Comparison of ENCODE assay signal across 1 cellular context in the genomic region with DNA sequence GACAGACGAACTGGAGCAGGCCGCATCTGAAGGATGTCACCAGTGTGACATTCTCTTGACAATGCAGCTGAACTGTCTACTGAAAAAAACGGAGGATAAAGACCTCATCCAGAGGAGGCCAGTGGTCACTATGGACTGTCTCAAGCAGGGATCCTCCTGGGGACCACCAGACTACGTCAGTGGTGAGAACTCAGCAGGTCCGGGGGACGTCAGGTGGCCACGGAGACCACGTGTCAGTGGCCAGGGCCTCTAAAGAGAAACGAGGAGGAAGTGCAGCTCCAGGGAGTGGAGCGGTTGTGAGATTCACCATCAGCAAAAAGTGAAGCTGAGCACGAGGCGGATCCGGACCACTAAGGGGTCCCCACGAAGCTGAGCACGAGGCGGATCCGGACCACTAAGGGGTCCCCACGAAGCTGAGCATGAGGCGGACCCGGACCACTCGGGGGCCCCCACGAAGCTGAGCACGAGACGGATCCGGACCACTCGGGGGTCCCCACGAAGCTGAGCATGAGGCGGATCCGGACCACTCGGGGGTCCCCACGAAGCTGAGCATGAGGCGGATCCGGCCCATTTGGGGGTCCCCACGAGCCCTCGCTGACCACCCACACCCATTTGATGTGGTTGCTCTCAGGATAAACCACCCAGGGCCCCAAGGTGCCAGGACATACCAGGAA.
TF ChIP-seq lines count a peak whose summit lies in the region.

No MANE protein-coding gene starts in this region.

TF ChIP-seq in IMR-90, 13 proteins besides CTCF, POLR2A, EP300 and RAD21:
- TF ChIP-seq BHLHE40 (IDR thresholded peaks at IDR 0.05; ENCODE audit: low read depth, low read length) (no peak), MAZ (IDR thresholded peaks at IDR 0.05; ENCODE audit: borderline replicate concordance, low read depth, low read length) (no peak), CHD1 (IDR thresholded peaks at IDR 0.05; ENCODE audit: low read depth, low read length) (no peak), RFX5 (IDR thresholded peaks at IDR 0.05; ENCODE audit: low read depth, low read length) (no peak)
